In genomic region chr7:99094369-99094768, GRCh38 we compare ENCODE assay signal across 14 cellular contexts. TPM values are rescaled to one million over a fixed set of nuclear protein-coding genes. Genes with fewer than 3 reads are reported as not detected.
DNase-seq lines count a peak whose midpoint lies in the region; ATAC-seq and TF ChIP-seq lines count a peak whose summit lies in the region.
"Had no signal": no experiment of that assay in that cellular context is flagged by ENCODE, and none has a peak within 500 bp of the region (broad histone marks: within the 10 kb centered on the region; RNA-seq: fewer than 3 reads in every experiment).

No MANE protein-coding gene starts in this region.

- no peak overlapping the region for H2AK9ac ChIP-seq in IMR-90 (replicated peaks; ENCODE audit: low read depth, low read length, poor library complexity)

- H2AK5ac ChIP-seq in IMR-90 (ENCODE audit: low read depth, low read length): no peak overlapping the region

- H3K36me3 ChIP-seq in IMR-90 (ENCODE audit: control insufficient read depth, insufficient read depth, low read length) (peaks cover under 1% of the 10 kb centered on the region; the same call in 1 of the 2 replicates), thyroid gland (no peaks in the 10 kb centered on the region)

- no peak overlapping the region for H3K4me3 ChIP-seq in IMR-90 (ENCODE audit: insufficient read depth, low read depth, low read length)
- no peak overlapping the region for H3K4me3 ChIP-seq in thyroid gland (replicated peaks in 1 of 3)
- H3K4me3 ChIP-seq: GM23338, PC-9 had no signal

- no peak overlapping the region for H3K23ac ChIP-seq in IMR-90 (ENCODE audit: low read depth, low read length)

- H3K79me1 ChIP-seq in IMR-90 (ENCODE audit: low read depth in 1 of 2, low read length in 2 of 2): peaks cover 34 to 78% of the 10 kb centered on the region in 2 experiments

- peaks cover 14% of the 10 kb centered on the region for H3K9me3 Mint-ChIP-seq in chondrocyte (ENCODE audit: low read depth)
- H3K9me3 Mint-ChIP-seq: GM23338 had no signal

- H3K56ac ChIP-seq in IMR-90 (ENCODE audit: extremely low read depth, insufficient read depth, low read length): no peak overlapping the region

- CTCF ChIA-PET in IMR-90 (lab: Yijun Ruan, JAX): interaction anchor here (1.1 kb wide), 1 partner anchor 30 kb away, joined by 3 read pairs; no protein-coding TSS in a partner anchor

- no peak overlapping the region for H3K14ac ChIP-seq in IMR-90 (replicated peaks; ENCODE audit: low read depth, low read length)

- DNase-seq in IMR-90 (peak; percentile 45), NCI-H2171 treated with DMSO at 0.1 percent for 48 hours (lab: John Stamatoyannopoulos, UW) (peak; percentile 80), chondrocyte (ENCODE audit: low spot score) (no peak), pons (ENCODE audit: low spot score) (peak; percentile 18), thyroid gland (no peak), NCI-H345 treated with DMSO at 0.1 percent for 48 hours (lab: John Stamatoyannopoulos, UW; ENCODE audit: unreplicated experiment) (no peak), H4 (ENCODE audit: low spot score) (no peak), DMS153 (lab: John Stamatoyannopoulos, UW) (no peak)
- DNase-seq: CD4-positive, CD25-positive, alpha-beta regulatory T cell; GF-D8; NCI-H1105 treated with DMSO at 0.1 percent for 48 hours; NCI-H1930; PC-9 had no signal

- TF ChIP-seq POLR2A in IMR-90 (IDR thresholded peaks at IDR 0.05; ENCODE audit: low read depth, low read length) (no peak), thyroid gland (IDR thresholded peaks at IDR 0.05) (no peak)

- dilution Hi-C loops in IMR-90 (cut with HindIII; ENCODE audit: low sequenced_read_pairs, unreplicated experiment): no loop called here

- intact Hi-C loops in IMR-90 (cut with micrococcal nuclease) (no loop called here), thyroid gland (cut with DNase I) (no loop called here)

- no peak for TF ChIP-seq RAD21 in IMR-90 (IDR thresholded peaks at IDR 0.05; ENCODE audit: low read length)

- TF ChIP-seq CTCF in IMR-90 (conservative IDR thresholded peaks at IDR 0.05; ENCODE audit: low read depth, low read length) (no peak), chondrocyte (IDR thresholded peaks at IDR 0.05) (no peak), thyroid gland (IDR thresholded peaks at IDR 0.05) (no peak)

- ATAC-seq in IMR-90 (ENCODE audit: low read depth): no peak
- ATAC-seq: GM23338 had no signal

- no peak overlapping the region for H3K4me3 Mint-ChIP-seq in chondrocyte (ENCODE audit: unreplicated experiment)
- H3K4me3 Mint-ChIP-seq: CD4-positive, CD25-positive, alpha-beta regulatory T cell; GM23338 had no signal

- no peak overlapping the region for H2BK15ac ChIP-seq in IMR-90 (ENCODE audit: low read depth, low read length)

- no peak overlapping the region for H4K5ac ChIP-seq in IMR-90 (ENCODE audit: low read depth, low read length)

- no peak overlapping the region for H3K4me2 ChIP-seq in IMR-90 (ENCODE audit: low read depth, low read length)
- H3K4me2 ChIP-seq: GM23338, PC-9 had no signal

- H3K4me1 ChIP-seq in IMR-90 (ENCODE audit: control insufficient read depth, insufficient read depth, low read length) (peaks cover 10% of the 10 kb centered on the region), thyroid gland (no peaks in the 10 kb centered on the region)

- peaks cover 71% of the 10 kb centered on the region for H4K20me1 ChIP-seq in IMR-90 (ENCODE audit: insufficient read depth, low read length)

- no peak overlapping the region for H4K91ac ChIP-seq in IMR-90 (ENCODE audit: insufficient read depth, low read depth, low read length)

- no peak overlapping the region; the same call in 1 of the 2 replicates for H3K9ac ChIP-seq in IMR-90 (ENCODE audit: low read depth, low read length)

- H3K27ac Mint-ChIP-seq in chondrocyte (ENCODE audit: unreplicated experiment): peak overlapping the region; percentile 63
- H3K27ac Mint-ChIP-seq: CD4-positive, CD25-positive, alpha-beta regulatory T cell; GM23338 had no signal

- BruUV-seq in IMR-90 (replicated peaks; lab: Mats Ljungman, UMichigan): no TSS peak

- no peak overlapping the region for H2BK120ac ChIP-seq in IMR-90 (ENCODE audit: low read depth, low read length)

- H4K8ac ChIP-seq in IMR-90 (ENCODE audit: low read depth in 2 of 2, low read length in 2 of 2): no peak overlapping the region

- POLR2A ChIA-PET in IMR-90 (lab: Charles Lee; ENCODE audit: unreplicated experiment): no interaction called here

- no peak overlapping the region for H3K18ac ChIP-seq in IMR-90 (ENCODE audit: low read depth, low read length)

- H3K27me3 Mint-ChIP-seq in chondrocyte (ENCODE audit: low read depth): no peaks in the 10 kb centered on the region
- H3K27me3 Mint-ChIP-seq: CD4-positive, CD25-positive, alpha-beta regulatory T cell had no signal

- peaks cover 1% of the 10 kb centered on the region; the same call in 1 of the 2 replicates for H3K9me3 ChIP-seq in IMR-90 (ENCODE audit: control insufficient read depth, insufficient read depth, low read length)
- no peaks in the 10 kb centered on the region for H3K9me3 ChIP-seq in thyroid gland

- H2AFZ ChIP-seq in IMR-90 (replicated peaks; ENCODE audit: low read length, poor library complexity): no peak overlapping the region
- H2AFZ ChIP-seq: GM23338, PC-9 had no signal

- no peaks in the 10 kb centered on the region for H3K27me3 ChIP-seq in IMR-90 (ENCODE audit: control insufficient read depth, insufficient read depth, low read length)
- H3K27me3 ChIP-seq in thyroid gland: no peaks in the 10 kb centered on the region

- H3K4ac ChIP-seq in IMR-90 (ENCODE audit: low read depth, low read length): no peak overlapping the region

- peaks cover 20% of the 10 kb centered on the region for H3K9me1 ChIP-seq in IMR-90 (ENCODE audit: insufficient read depth, low read length)

- no peak overlapping the region for H2BK20ac ChIP-seq in IMR-90 (ENCODE audit: low read depth, low read length)

- peaks cover 78% of the 10 kb centered on the region for H3K4me1 Mint-ChIP-seq in chondrocyte (ENCODE audit: low read depth)

- H3K36me3 Mint-ChIP-seq in chondrocyte (ENCODE audit: low read depth): peaks cover 1% of the 10 kb centered on the region

- H3K27ac ChIP-seq in IMR-90 (ENCODE audit: insufficient read depth, low read length): no peak overlapping the region
- H3K27ac ChIP-seq in thyroid gland: no peak overlapping the region
- H3K27ac ChIP-seq: PC-9 had no signal

- in situ Hi-C loops in IMR-90 (cut with MboI; ENCODE audit: low sequenced_read_pairs): no loop called here

- no peak overlapping the region for H2BK5ac ChIP-seq in IMR-90 (ENCODE audit: low read depth, low read length, poor library complexity, severe bottlenecking)

TF ChIP-seq in IMR-90, 13 proteins besides CTCF, POLR2A, EP300 and RAD21:
- TF ChIP-seq MAFK (IDR thresholded peaks at IDR 0.05; ENCODE audit: low read depth, low read length): no peak

RNA-seq across cellular contexts. Expression of gene SMURF1, which starts 49.5 kb away (rescaled TPM):
- total RNA-seq in IMR-90 (2012; rRNA removed) (20.3 and 21.7 TPM in 2 replicates), chondrocyte (28.2 to 32.2 TPM (median 30.2 TPM) in 3 replicates), thyroid gland (10 to 100 TPM; 13.9 to 20.6 (median 16.7) TPM)
- polyA plus RNA-seq in IMR-90 (2012; rRNA removed): 13.3 and 13.4 TPM in 2 replicates
- 6.4 and 8.0 TPM in 2 replicates for polyA plus RNA-seq in IMR-90 (2012; cell fraction: cytosol; rRNA removed)
- polyA plus RNA-seq in IMR-90 (2012; cell fraction: nucleus; rRNA removed; ENCODE audit: low replicate concordance): 24.1 and 44.4 TPM in 2 replicates
- total RNA-seq in H4 (2014; rRNA removed; shearing (Covaris generic)): 14.6 and 19.0 TPM in 2 replicates

Comparison
In these comparisons a context has a peak if more than half of its experiments do, and no peak if none do; other contexts are left out.
1. DNase-seq: peak in IMR-90 (single experiment), NCI-H2171 treated with DMSO at 0.1 percent for 48 hours (single experiment) and pons (single experiment); none in chondrocyte (single experiment), thyroid gland (0 of 2), NCI-H345 treated with DMSO at 0.1 percent for 48 hours (single experiment), H4 (single experiment) and DMS153 (single experiment).